Comparison of ENCODE assay signal across 9 cellular contexts in genomic region chr12:110619534-110619953, GRCh38. TPM values are rescaled to one million over a fixed set of nuclear protein-coding genes. Genes with fewer than 3 reads are reported as not detected.
DNase-seq lines count a peak whose midpoint lies in the region; ATAC-seq and FAIRE-seq lines count a peak whose summit lies in the region.
"Had no signal": no experiment of that assay in that cellular context is flagged by ENCODE, and none has a peak within 500 bp of the region (broad histone marks: within the 10 kb centered on the region; RNA-seq: fewer than 3 reads in every experiment).

No MANE protein-coding gene starts in this region.

- no peak overlapping the region for H3K27ac ChIP-seq in CD4-positive, CD25-positive, alpha-beta regulatory T cell (ENCODE audit: insufficient read depth, low read length, poor library complexity, severe bottlenecking)

- no peaks in the 10 kb centered on the region for H3K4me1 ChIP-seq in CD4-positive, CD25-positive, alpha-beta regulatory T cell (ENCODE audit: control insufficient read depth, insufficient read depth, low read length, poor library complexity, severe bottlenecking)

- DNase-seq in CD4-positive, CD25-positive, alpha-beta regulatory T cell: peak in 2 of 3 donors; percentile 29 to 38
- DNase-seq in GM19239 (ENCODE audit: insufficient read length, low spot score) (no peak), Right ventricle myocardium superior (no peak), LoVo (ENCODE audit: low spot score) (no peak), GM19240 (ENCODE audit: insufficient read length, low spot score) (no peak), sciatic nerve (ENCODE audit: low spot score) (no peak)
- peak; percentile 59 for DNase-seq in activated naive CD8-positive, alpha-beta T cell treated with anti-CD3 and anti-CD28 coated beads for 36 hours
- DNase-seq: T1000 had no signal

- peaks cover 7% of the 10 kb centered on the region for H3K27me3 Mint-ChIP-seq in CD4-positive, CD25-positive, alpha-beta regulatory T cell
- no peaks in the 10 kb centered on the region for H3K27me3 Mint-ChIP-seq in activated naive CD8-positive, alpha-beta T cell treated with anti-CD3 and anti-CD28 coated beads for 36 hours

- H3K4me1 Mint-ChIP-seq in CD4-positive, CD25-positive, alpha-beta regulatory T cell: peaks cover 0 to 8% (median 2%) of the 10 kb centered on the region in 4 donors
- peaks cover 23% of the 10 kb centered on the region for H3K4me1 Mint-ChIP-seq in activated naive CD8-positive, alpha-beta T cell treated with anti-CD3 and anti-CD28 coated beads for 36 hours

- no peaks in the 10 kb centered on the region for H3K9me3 ChIP-seq in CD4-positive, CD25-positive, alpha-beta regulatory T cell (ENCODE audit: control insufficient read depth in 2 of 2, low read length in 2 of 2)

- peaks cover 7% of the 10 kb centered on the region for H3K36me3 Mint-ChIP-seq in CD4-positive, CD25-positive, alpha-beta regulatory T cell
- H3K36me3 Mint-ChIP-seq in activated naive CD8-positive, alpha-beta T cell treated with anti-CD3 and anti-CD28 coated beads for 36 hours: peaks cover 4% of the 10 kb centered on the region

- H3K4me3 Mint-ChIP-seq in CD4-positive, CD25-positive, alpha-beta regulatory T cell: no peak overlapping the region
- H3K4me3 Mint-ChIP-seq in activated naive CD8-positive, alpha-beta T cell treated with anti-CD3 and anti-CD28 coated beads for 36 hours: peak overlapping the region; percentile 11

- intact Hi-C loops in Right ventricle myocardium superior (cut with DNase I) (loop anchor here (5.0 kb wide), 1 partner anchor 68 kb away; the partner anchor contains the start of gene HVCN1), sciatic nerve (cut with DNase I) (loop anchor here (10.0 kb wide), 1 partner anchor 175 kb away; no protein-coding TSS in a partner anchor)

- FAIRE-seq in GM19239 (lab: Jason Lieb, UNC): peak; percentile 96

- no peak for ATAC-seq in CD4-positive, CD25-positive, alpha-beta regulatory T cell (ENCODE audit: low read depth in 2 of 2)
- peak; percentile 44 for ATAC-seq in HG03520 (IDR thresholded peaks at IDR 0.05; ENCODE audit: unreplicated experiment)
- no peak for ATAC-seq in Right ventricle myocardium superior (ENCODE audit: poor library complexity)
- ATAC-seq in sciatic nerve: no peak

- no peaks in the 10 kb centered on the region for H3K36me3 ChIP-seq in CD4-positive, CD25-positive, alpha-beta regulatory T cell (ENCODE audit: control insufficient read depth, insufficient read depth, low read length)

- H3K27me3 ChIP-seq in CD4-positive, CD25-positive, alpha-beta regulatory T cell (ENCODE audit: control insufficient read depth, insufficient read depth, low read length): no peaks in the 10 kb centered on the region

- H3K27ac Mint-ChIP-seq in CD4-positive, CD25-positive, alpha-beta regulatory T cell: no peak overlapping the region
- H3K27ac Mint-ChIP-seq in activated naive CD8-positive, alpha-beta T cell treated with anti-CD3 and anti-CD28 coated beads for 36 hours: peak overlapping the region; percentile 82

- H3K4me3 ChIP-seq in CD4-positive, CD25-positive, alpha-beta regulatory T cell (ENCODE audit: low read depth, low read length): no peak overlapping the region

- no peaks in the 10 kb centered on the region for H3K9me3 Mint-ChIP-seq in CD4-positive, CD25-positive, alpha-beta regulatory T cell
- H3K9me3 Mint-ChIP-seq in activated naive CD8-positive, alpha-beta T cell treated with anti-CD3 and anti-CD28 coated beads for 36 hours: no peaks in the 10 kb centered on the region

RNA-seq across cellular contexts. Expression of gene TCTN1, which starts 5.6 kb away (rescaled TPM):
- total RNA-seq in CD4-positive, CD25-positive, alpha-beta regulatory T cell: 1.6 TPM
- polyA plus RNA-seq in CD4-positive, CD25-positive, alpha-beta regulatory T cell: 1 to 10 TPM; 2.7 to 5.8 (median 4.0) TPM
- 10 to 100 TPM; 11.0 to 13.6 TPM for total RNA-seq in activated naive CD8-positive, alpha-beta T cell treated with anti-CD3 and anti-CD28 coated beads for 36 hours
- total RNA-seq in Right ventricle myocardium superior: 21.1 TPM
- 41.0 TPM for total RNA-seq in sciatic nerve

RNA-seq across cellular contexts. Expression of gene PPTC7, which starts 36.4 kb away (rescaled TPM):
- 42.3 TPM for total RNA-seq in CD4-positive, CD25-positive, alpha-beta regulatory T cell
- 10 to 100 TPM in 1 of 4 donors, 1 to 10 TPM in 3; 6.7 to 10.3 (median 8.4) TPM for polyA plus RNA-seq in CD4-positive, CD25-positive, alpha-beta regulatory T cell
- 10 to 100 TPM; 46.2 to 48.3 TPM for total RNA-seq in activated naive CD8-positive, alpha-beta T cell treated with anti-CD3 and anti-CD28 coated beads for 36 hours
- 98.3 TPM for total RNA-seq in Right ventricle myocardium superior
- total RNA-seq in sciatic nerve: 23.8 TPM

Comparison
In these comparisons a context has a peak if more than half of its experiments do, and no peak if none do; other contexts are left out.
1. DNase-seq: peak in CD4-positive, CD25-positive, alpha-beta regulatory T cell (2 of 3) and activated naive CD8-positive, alpha-beta T cell treated with anti-CD3 and anti-CD28 coated beads for 36 hours (single experiment); none in GM19239 (single experiment), Right ventricle myocardium superior (single experiment), LoVo (single experiment), GM19240 (single experiment) and sciatic nerve (single experiment).